ENCODE assay signal across 29 cellular contexts in genomic region chr3:117632191-117632590, GRCh38.
"Had no signal": no experiment of that assay in that cellular context is flagged by ENCODE, and none has a peak within 500 bp of the region (broad histone marks: within the 10 kb centered on the region; RNA-seq: fewer than 3 reads in every experiment).

No MANE protein-coding gene starts in this region.

- H3K27me3 Mint-ChIP-seq: activated CD4-positive, alpha-beta T cell treated with anti-CD3 and anti-CD28 coated beads, Interleukin-2, amount 10 ng/mL, durations not matched to agents 24 days and 14 days; activated CD8-positive, alpha-beta T cell treated with anti-CD3 and anti-CD28 coated beads for 36 hours; activated naive CD4-positive, alpha-beta T cell treated with anti-CD3 and anti-CD28 coated beads, Interleukin-2, amount 10 ng/mL, durations not matched to agents 7 days and 5 days; activated naive CD8-positive, alpha-beta T cell; activated naive CD8-positive, alpha-beta T cell treated with anti-CD3 and anti-CD28 coated beads, Interleukin-2, amount 50 U/mL, for 24 hours; activated T-cell treated with anti-CD3 and anti-CD28 coated beads, Interleukin-2, amount 50 U/mL, for 24 hours had no signal

- H3K4me3 Mint-ChIP-seq: activated CD4-positive, alpha-beta T cell treated with anti-CD3 and anti-CD28 coated beads, Interleukin-2, amount 10 ng/mL, durations not matched to agents 24 days and 14 days; activated CD8-positive, alpha-beta T cell treated with anti-CD3 and anti-CD28 coated beads for 36 hours; activated naive CD4-positive, alpha-beta T cell treated with anti-CD3 and anti-CD28 coated beads, Interleukin-2, amount 10 ng/mL, durations not matched to agents 7 days and 5 days; activated naive CD8-positive, alpha-beta T cell; activated naive CD8-positive, alpha-beta T cell treated with anti-CD3 and anti-CD28 coated beads, Interleukin-2, amount 50 U/mL, for 24 hours; activated T-cell treated with anti-CD3 and anti-CD28 coated beads, Interleukin-2, amount 50 U/mL, for 24 hours; brain; T-helper 1 cell treated with Interleukin-12 subunit alpha and Interleukin-12 subunit beta and Interleukin-4 antibody, amounts not matched to agents 30 μg/mL and 1 μg/mL, for 36 hours; T-helper 2 cell treated with Interferon-gamma antibody and Interleukin-4, amounts not matched to agents 5 μg/mL and 100 μg/mL, for 36 hours had no signal

- H3K27ac Mint-ChIP-seq: activated CD4-positive, alpha-beta T cell treated with anti-CD3 and anti-CD28 coated beads, Interleukin-2, amount 10 ng/mL, durations not matched to agents 24 days and 14 days; activated CD8-positive, alpha-beta T cell treated with anti-CD3 and anti-CD28 coated beads for 36 hours; activated naive CD4-positive, alpha-beta T cell treated with anti-CD3 and anti-CD28 coated beads, Interleukin-2, amount 10 ng/mL, durations not matched to agents 7 days and 5 days; activated naive CD8-positive, alpha-beta T cell; activated naive CD8-positive, alpha-beta T cell treated with anti-CD3 and anti-CD28 coated beads, Interleukin-2, amount 50 U/mL, for 24 hours; activated T-cell treated with anti-CD3 and anti-CD28 coated beads, Interleukin-2, amount 50 U/mL, for 24 hours; T-helper 1 cell treated with Interleukin-12 subunit alpha and Interleukin-12 subunit beta and Interleukin-4 antibody, amounts not matched to agents 30 μg/mL and 1 μg/mL, for 36 hours; T-helper 2 cell treated with Interferon-gamma antibody and Interleukin-4, amounts not matched to agents 5 μg/mL and 100 μg/mL, for 36 hours had no signal

- DNase-seq: activated CD4-positive, alpha-beta T cell treated with anti-CD3 and anti-CD28 coated beads, Interleukin-2, amount 10 ng/mL, durations not matched to agents 24 days and 14 days; activated CD4-positive, alpha-beta T cell treated with anti-CD3 and anti-CD28 coated beads, Interleukin-2, amount 50 U/mL, for 4 hours; activated CD8-positive, alpha-beta T cell treated with anti-CD3 and anti-CD28 coated beads for 36 hours; activated gamma-delta T cell treated with Interleukin-2 at 50 U/mL for 16 hours; activated naive CD4-positive, alpha-beta T cell treated with anti-CD3 and anti-CD28 coated beads, Interleukin-2, amount 10 ng/mL, durations not matched to agents 7 days and 5 days; activated naive CD8-positive, alpha-beta T cell treated with anti-CD3 and anti-CD28 coated beads, Interleukin-2, amount 50 U/mL, for 24 hours; activated T-cell treated with anti-CD3 and anti-CD28 coated beads, Interleukin-2, amount 50 U/mL, for 24 hours; anterior cingulate cortex; central memory CD4-positive, alpha-beta T cell; KG1; NCI-H1105 treated with DMSO at 0.1 percent for 48 hours; NCI-H1436; NCI-H1694; NCI-H1930; NCI-H2107; NCI-H2171; NCI-H226; NCI-H446 treated with DMSO at 0.1 percent for 48 hours; NCI-H748 treated with DMSO at 0.1 percent for 48 hours; NK-92 treated with Interleukin-12 subunit alpha and Interleukin-12 subunit beta, amount 100 ng/mL, for 24 hours; PC-3; Peyer's patch; RPMI8226; SHP77 treated with DMSO at 0.1 percent for 48 hours; SK-N-SH had no signal

- H3K36me3 Mint-ChIP-seq: activated naive CD4-positive, alpha-beta T cell treated with anti-CD3 and anti-CD28 coated beads, Interleukin-2, amount 10 ng/mL, durations not matched to agents 7 days and 5 days; activated naive CD8-positive, alpha-beta T cell; brain had no signal

- H3K9me3 Mint-ChIP-seq: activated CD4-positive, alpha-beta T cell treated with anti-CD3 and anti-CD28 coated beads, Interleukin-2, amount 10 ng/mL, durations not matched to agents 24 days and 14 days; brain had no signal

- H3K4me1 Mint-ChIP-seq: activated CD4-positive, alpha-beta T cell treated with anti-CD3 and anti-CD28 coated beads, Interleukin-2, amount 10 ng/mL, durations not matched to agents 24 days and 14 days; activated naive CD4-positive, alpha-beta T cell treated with anti-CD3 and anti-CD28 coated beads, Interleukin-2, amount 10 ng/mL, durations not matched to agents 7 days and 5 days; activated naive CD8-positive, alpha-beta T cell treated with anti-CD3 and anti-CD28 coated beads, Interleukin-2, amount 50 U/mL, for 24 hours had no signal

- ATAC-seq: activated CD8-positive, alpha-beta T cell treated with anti-CD3 and anti-CD28 coated beads for 36 hours; activated naive CD8-positive, alpha-beta T cell treated with anti-CD3 and anti-CD28 coated beads, Interleukin-2, amount 50 U/mL, for 24 hours; PC-3 had no signal
